ENCODE assay signal across 1 cellular context in genomic region chr2:32357545-32358482, GRCh38.
TF ChIP-seq lines count a peak whose summit lies in the region.

No MANE protein-coding gene starts in this region.

TF ChIP-seq in HEK293, 187 proteins besides CTCF, POLR2A, EP300 and RAD21 (continued from another document):
- TF ChIP-seq ZSCAN4 (tag by site-specific recombination; IDR thresholded peaks at IDR 0.05), result no peak
- TF ChIP-seq SP2 (tag by site-specific recombination; IDR thresholded peaks at IDR 0.05), result peak; percentile 42
- TF ChIP-seq ZNF777 (tag by site-specific recombination; IDR thresholded peaks at IDR 0.05; ENCODE audit: borderline replicate concordance), result peak; percentile 80; the same call in 1 of the 2 replicates
- TF ChIP-seq ZBTB20 (tag by site-specific recombination; IDR thresholded peaks at IDR 0.05), result peak; percentile 4; the same call in 1 of the 2 replicates
- TF ChIP-seq ZNF76 (tag by site-specific recombination; IDR thresholded peaks at IDR 0.05; ENCODE audit: borderline replicate concordance, low read depth), result 0 out of 2 replicates have a peak, but pooled peaks have one; percentile 15
- peak; percentile 65 for TF ChIP-seq PRDM10 (tag by site-specific recombination; IDR thresholded peaks at IDR 0.05)
- TF ChIP-seq ZSCAN5A (tag by site-specific recombination; IDR thresholded peaks at IDR 0.05), result 0 out of 2 replicates have a peak, but pooled peaks have one; percentile 18
- TF ChIP-seq HOXD13 (CRISPR knock-in tag; IDR thresholded peaks at IDR 0.05; ENCODE audit: borderline replicate concordance), result no peak
- peak; percentile 1; the same call in 1 of the 2 replicates for TF ChIP-seq ZBTB11 (tag by site-specific recombination; conservative IDR thresholded peaks at IDR 0.05; ENCODE audit: low read depth)
- TF ChIP-seq ZNF221 (tag by site-specific recombination; IDR thresholded peaks at IDR 0.05; ENCODE audit: borderline replicate concordance), result no peak
- peak; percentile 98 for TF ChIP-seq ZNF335 (tag by site-specific recombination; conservative IDR thresholded peaks at IDR 0.05)
- 0 out of 2 replicates have a peak, but pooled peaks have one; percentile 38 for TF ChIP-seq BCL11B (tag by site-specific recombination; IDR thresholded peaks at IDR 0.05; ENCODE audit: low read depth)
- TF ChIP-seq ZBTB48 (tag by site-specific recombination; IDR thresholded peaks at IDR 0.05), result peak; percentile 39; the same call in 1 of the 2 replicates
- TF ChIP-seq ZEB2 (tag by site-specific recombination; IDR thresholded peaks at IDR 0.05), result no peak; the same call in 1 of the 2 replicates
- TF ChIP-seq PRDM1 (tag by site-specific recombination; IDR thresholded peaks at IDR 0.05), result no peak
- TF ChIP-seq ZNF624 (tag by site-specific recombination; IDR thresholded peaks at IDR 0.05), result no peak
- TF ChIP-seq SP7 (tag by site-specific recombination; IDR thresholded peaks at IDR 0.05), result 0 out of 2 replicates have a peak, but pooled peaks have one; percentile 8
- 0 out of 2 replicates have a peak, but pooled peaks have one; percentile 17 for TF ChIP-seq KLF17 (tag by site-specific recombination; IDR thresholded peaks at IDR 0.05)
- peak; percentile 25; the same call in 1 of the 2 replicates for TF ChIP-seq WT1 (tag by site-specific recombination; IDR thresholded peaks at IDR 0.05)
- TF ChIP-seq ZNF184 (tag by site-specific recombination; IDR thresholded peaks at IDR 0.05), result no peak
